24 cellular contexts compared by ENCODE assay signal in the genomic region with DNA sequence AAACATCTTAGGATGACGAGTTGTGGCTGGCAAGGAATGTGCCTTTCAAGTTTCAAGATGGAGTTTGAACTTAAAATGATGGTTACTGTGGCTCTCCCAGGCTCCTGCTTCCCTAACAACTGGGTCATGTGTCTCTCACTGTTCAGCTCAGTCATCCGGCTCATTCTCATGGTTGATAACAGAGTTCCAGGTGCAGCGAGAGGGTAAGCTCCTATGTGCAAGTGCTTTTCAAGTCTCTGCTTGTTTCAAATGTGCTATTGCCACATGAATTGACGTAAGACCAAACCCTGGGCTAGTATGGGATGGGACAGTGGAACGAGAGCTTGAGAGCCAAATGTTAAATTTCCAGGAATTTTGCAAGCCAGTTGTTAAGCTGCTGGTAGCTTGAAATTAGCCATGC. TPM values are rescaled to one million over a fixed set of nuclear protein-coding genes. Genes with fewer than 3 reads are reported as not detected.
DNase-seq lines count a peak whose midpoint lies in the region; ATAC-seq and TF ChIP-seq lines count a peak whose summit lies in the region.
"Had no signal": no experiment of that assay in that cellular context is flagged by ENCODE, and none has a peak within 500 bp of the region (broad histone marks: within the 10 kb centered on the region; RNA-seq: fewer than 3 reads in every experiment).

No MANE protein-coding gene starts in this region.

- intact Hi-C loops in esophagus squamous epithelium (cut with DNase I) (no loop called here), right lobe of liver (cut with DNase I) (no loop called here), upper lobe of right lung (cut with DNase I) (no loop called here), CD14-positive monocyte (cut with micrococcal nuclease) (no loop called here)

- peak; percentile 59 to 80 (median 64) for ATAC-seq in right lobe of liver
- peak; percentile 77 for ATAC-seq in upper lobe of right lung
- ATAC-seq: activated CD8-positive, alpha-beta T cell treated with anti-CD3 and anti-CD28 coated beads for 36 hours; GM12878; K562 had no signal

- TF ChIP-seq POLR2A in esophagus squamous epithelium (IDR thresholded peaks at IDR 0.05) (no peak), right lobe of liver (IDR thresholded peaks at IDR 0.05) (no peak)

- peaks cover 1 to 20% (median 8%) of the 10 kb centered on the region in 7 donors for H3K9me3 Mint-ChIP-seq in CD14-positive monocyte

- peaks cover 8 to 16% (median 11%) of the 10 kb centered on the region in 3 donors for H3K27me3 Mint-ChIP-seq in CD14-positive monocyte (ENCODE audit: low read depth in 3 of 3)

- no peak overlapping the region for H3K27ac Mint-ChIP-seq in CD14-positive monocyte
- H3K27ac Mint-ChIP-seq: activated CD8-positive, alpha-beta T cell treated with anti-CD3 and anti-CD28 coated beads for 36 hours; activated naive CD8-positive, alpha-beta T cell treated with anti-CD3 and anti-CD28 coated beads, Interleukin-2, amount 10 ng/mL, durations not matched to agents 7 days and 5 days had no signal

- no peak overlapping the region for H3K4me3 ChIP-seq in esophagus squamous epithelium
- H3K4me3 ChIP-seq in right lobe of liver = no peak overlapping the region
- no peak overlapping the region for H3K4me3 ChIP-seq in upper lobe of right lung
- H3K4me3 ChIP-seq: BLaER1, esophagus muscularis mucosa, GM12878, K562, SJCRH30 had no signal

- peak; percentile 10 for DNase-seq in activated CD8-positive, alpha-beta memory T cell treated with anti-CD3 and anti-CD28 coated beads, Interleukin-2, amount 50 U/mL, for 48 hours
- DNase-seq in activated CD8-positive, alpha-beta memory T cell treated with anti-CD3 and anti-CD28 coated beads for 24 hours = no peak
- DNase-seq in esophagus squamous epithelium (lab: John Stamatoyannopoulos, UW) (no peak), right lobe of liver (peak in 1 of 3 donors; percentile 55), upper lobe of right lung (no peak), inferior parietal cortex (ENCODE audit: extremely low spot score) (no peak), CD14-positive monocyte (ENCODE audit: low spot score) (no peak), SW480 (ENCODE audit: low spot score) (no peak)
- DNase-seq: activated CD8-positive, alpha-beta T cell treated with anti-CD3 and anti-CD28 coated beads for 36 hours; activated naive CD8-positive, alpha-beta T cell treated with anti-CD3 and anti-CD28 coated beads, Interleukin-2, amount 10 ng/mL, durations not matched to agents 7 days and 5 days; dermis blood vessel endothelial cell; GF-D8; NCI-H2081 treated with DMSO at 0.1 percent for 48 hours; NCI-H524; SJCRH30; stimulated activated CD4-positive, alpha-beta T cell treated with anti-CD3 and anti-CD28 coated beads, Interleukin-2, amount 100 ng/mL, for 24 hours; T-helper 2 cell had no signal

- H3K4me1 ChIP-seq in esophagus squamous epithelium (peaks cover 8 to 55% (median 16%) of the 10 kb centered on the region in 3 donors), right lobe of liver (no peaks in the 10 kb centered on the region), upper lobe of right lung (no peaks in the 10 kb centered on the region)
- H3K4me1 ChIP-seq: BLaER1, SJCRH30 had no signal

- peaks cover 6% of the 10 kb centered on the region for H3K4me1 Mint-ChIP-seq in CD14-positive monocyte

- H3K9me3 ChIP-seq in esophagus squamous epithelium = no peaks in the 10 kb centered on the region
- no peaks in the 10 kb centered on the region for H3K9me3 ChIP-seq in right lobe of liver
- H3K9me3 ChIP-seq in upper lobe of right lung = no peaks in the 10 kb centered on the region
- H3K9me3 ChIP-seq: esophagus muscularis mucosa, neutrophil had no signal

- no peaks in the 10 kb centered on the region for H3K27me3 ChIP-seq in esophagus squamous epithelium
- H3K27me3 ChIP-seq in right lobe of liver = no peaks in the 10 kb centered on the region
- H3K27me3 ChIP-seq in upper lobe of right lung = no peaks in the 10 kb centered on the region
- H3K27me3 ChIP-seq: BLaER1, esophagus muscularis mucosa had no signal

- peak overlapping the region; percentile 36 to 74 (median 58) for H3K27ac ChIP-seq in esophagus squamous epithelium
- no peak overlapping the region for H3K27ac ChIP-seq in right lobe of liver
- H3K27ac ChIP-seq in upper lobe of right lung = no peak overlapping the region
- H3K27ac ChIP-seq: 22Rv1, BLaER1, esophagus muscularis mucosa, HL-60, neutrophil, SJCRH30 had no signal

- H3K4me3 Mint-ChIP-seq in CD14-positive monocyte = no peak overlapping the region
- H3K4me3 Mint-ChIP-seq: activated CD8-positive, alpha-beta T cell treated with anti-CD3 and anti-CD28 coated beads for 36 hours; activated naive CD8-positive, alpha-beta T cell treated with anti-CD3 and anti-CD28 coated beads, Interleukin-2, amount 10 ng/mL, durations not matched to agents 7 days and 5 days had no signal

- no peak for TF ChIP-seq CTCF in esophagus squamous epithelium (IDR thresholded peaks at IDR 0.05)
- no peak for TF ChIP-seq CTCF in right lobe of liver (IDR thresholded peaks at IDR 0.05)
- no peak for TF ChIP-seq CTCF in upper lobe of right lung (IDR thresholded peaks at IDR 0.05)
- TF ChIP-seq CTCF in CD14-positive monocyte (IDR thresholded peaks at IDR 0.05) = no peak

- 28 to 43% methylated on average over 5 of the region's 5 CpGs for whole genome bisulfite sequencing in esophagus squamous epithelium, 2 donors
- WGBS in right lobe of liver (ENCODE audit: insufficient coverage, low coverage, low lambda C conversion rate, missing lambda C conversion rate) = 45% methylated on average over 5 of the region's 5 CpGs

- no peaks in the 10 kb centered on the region for H3K36me3 Mint-ChIP-seq in CD14-positive monocyte

- no peaks in the 10 kb centered on the region for H3K36me3 ChIP-seq in esophagus squamous epithelium
- H3K36me3 ChIP-seq in right lobe of liver = no peaks in the 10 kb centered on the region
- no peaks in the 10 kb centered on the region for H3K36me3 ChIP-seq in upper lobe of right lung
- H3K36me3 ChIP-seq: BLaER1, esophagus muscularis mucosa, neutrophil, SJCRH30 had no signal

RNA-seq across cellular contexts. Expression of gene PUM2, which starts 19.5 kb away (rescaled TPM):
- 10 to 100 TPM; 29.3 to 81.4 (median 48.2) TPM for total RNA-seq in esophagus squamous epithelium
- total RNA-seq in right lobe of liver = 10 to 100 TPM; 31.3 to 62.2 (median 51.5) TPM
- 116 TPM for total RNA-seq in upper lobe of right lung
- polyA plus RNA-seq in CD14-positive monocyte = 1 to 10 TPM; 7.2 to 8.3 TPM

Comparison
In these comparisons a context has a peak if more than half of its experiments do, and no peak if none do; other contexts are left out.
1. H3K27ac ChIP-seq: peak in esophagus squamous epithelium (4 of 4); none in right lobe of liver (0 of 3) and upper lobe of right lung (single experiment).